ENCODE assay signal across 8 cellular contexts in the genomic region with DNA sequence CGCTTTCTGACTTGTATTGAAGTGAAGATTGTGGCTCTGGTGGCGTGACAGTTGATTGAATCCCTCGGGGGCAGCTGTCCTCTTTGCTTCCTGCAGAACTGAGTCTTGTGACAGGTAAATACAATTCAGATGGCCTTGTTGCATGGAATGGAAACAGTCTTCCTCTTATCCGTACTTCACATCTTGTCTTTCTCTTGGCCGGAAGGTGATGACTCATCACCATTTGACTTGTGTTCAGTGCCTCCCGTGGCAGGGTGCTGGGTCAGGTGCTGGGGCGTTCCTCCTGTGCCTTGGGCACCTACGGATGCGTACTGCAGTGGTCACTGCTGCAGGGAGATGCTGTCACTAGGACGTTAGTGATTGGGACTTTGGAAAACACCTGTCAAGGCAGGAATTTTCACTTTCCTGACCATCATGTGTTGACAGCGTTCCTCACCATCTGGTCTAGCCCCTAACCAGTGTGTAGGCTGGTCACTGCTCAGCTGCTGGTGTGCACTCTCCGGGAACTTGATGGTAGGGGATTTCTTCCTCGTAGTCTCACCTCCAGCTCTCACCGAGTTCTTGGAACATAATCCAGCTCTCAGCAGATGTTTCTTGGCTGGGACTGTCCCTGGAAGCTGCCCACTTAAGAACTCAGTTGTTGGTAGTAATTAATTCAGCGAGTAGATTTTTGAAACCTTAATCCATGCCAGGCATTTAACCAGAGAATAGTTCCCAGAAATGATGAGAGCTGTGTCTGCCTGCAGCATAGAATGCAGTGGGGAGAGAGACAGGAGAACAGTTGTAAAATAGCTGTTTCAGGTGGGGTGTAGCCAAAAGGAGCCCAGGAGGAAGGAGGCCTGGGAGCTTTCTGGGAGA. TPM values are rescaled to one million over a fixed set of nuclear protein-coding genes. Genes with fewer than 3 reads are reported as not detected.
DNase-seq lines count a peak whose midpoint lies in the region; ATAC-seq and TF ChIP-seq lines count a peak whose summit lies in the region.

No MANE protein-coding gene starts in this region.

- H3K9me3 ChIP-seq in HCT116 (ENCODE audit: control insufficient read depth in 1 of 2, insufficient read depth in 1 of 2, low read depth in 1 of 2, low read length in 2 of 2) (no peaks in the 10 kb centered on the region), adrenal gland (replicated peaks in 1 of 3) (no peaks in the 10 kb centered on the region), subcutaneous abdominal adipose tissue (ENCODE audit: control insufficient read depth in 5 of 5, low read length in 5 of 5) (no peaks in the 10 kb centered on the region), HAP-1 (no peaks in the 10 kb centered on the region)

- no TSS peak for BruUV-seq in HCT116 (replicated peaks; lab: Mats Ljungman, UMichigan)

- H3K9ac ChIP-seq in HCT116 (ENCODE audit: low read length) (peak overlapping the region; percentile 57), subcutaneous abdominal adipose tissue (ENCODE audit: low read length in 5 of 5) (peak overlapping the region in 3 of 5 donors; percentile 1 to 41 (median 10))

- no peak overlapping the region for H2AFZ ChIP-seq in HCT116 (ENCODE audit: low read depth, low read length, poor library complexity, severe bottlenecking)

- H4K20me1 ChIP-seq in HCT116 (ENCODE audit: insufficient read depth): no peaks in the 10 kb centered on the region

- ATAC-seq in HCT116 (peak; percentile 63), HG03095 (IDR thresholded peaks at IDR 0.05; ENCODE audit: unreplicated experiment) (no peak), GM19467 (IDR thresholded peaks at IDR 0.05; ENCODE audit: unreplicated experiment) (no peak)

- no peaks in the 10 kb centered on the region for H3K36me3 ChIP-seq in HCT116 (ENCODE audit: control insufficient read depth in 1 of 2, insufficient read depth in 2 of 2, low read length in 2 of 2)
- H3K36me3 ChIP-seq in adrenal gland (replicated peaks in 1 of 2): no peaks in the 10 kb centered on the region
- no peaks in the 10 kb centered on the region for H3K36me3 ChIP-seq in subcutaneous abdominal adipose tissue (ENCODE audit: control insufficient read depth in 5 of 5, insufficient read depth in 5 of 5, low read length in 5 of 5)
- H3K36me3 ChIP-seq in HAP-1 (replicated peaks): peaks cover 4% of the 10 kb centered on the region; the same call in 1 of the 2 replicates

- TF ChIP-seq POLR2A in HCT116 (IDR thresholded peaks at IDR 0.05; ENCODE audit: borderline replicate concordance, extremely low read depth, insufficient read depth, insufficient read length) (no peak), adrenal gland (IDR thresholded peaks at IDR 0.05) (peak in 1 of 2 donors; percentile 31), lower leg skin (IDR thresholded peaks at IDR 0.05) (no peak)

- DNase-seq in HCT116 (ENCODE audit: low read depth, low spot score) (peak; percentile 34), T-helper 1 cell (peak; percentile 50 to 87 (median 60)), adrenal gland (peak; percentile 68 to 90 (median 79)), lower leg skin (ENCODE audit: low spot score in 2 of 2) (peak; percentile 77 to 93), HAP-1 (ENCODE audit: low spot score in 2 of 2) (no peak)

- WGBS in adrenal gland, 4 donors: 46 to 62% (median 52%) methylated on average over 10 to 15 of the region's 15 CpGs
- WGBS in lower leg skin, 2 donors: 33 to 36% methylated on average over 15 of the region's 15 CpGs

- H3K4me1 ChIP-seq in HCT116 (ENCODE audit: control insufficient read depth in 1 of 2, insufficient read depth in 2 of 2, low read length in 2 of 2): peaks cover 36 to 39% of the 10 kb centered on the region in 2 experiments
- peaks cover 36 to 86% of the 10 kb centered on the region in 2 donors for H3K4me1 ChIP-seq in adrenal gland (replicated peaks in 1 of 2)
- H3K4me1 ChIP-seq in subcutaneous abdominal adipose tissue (ENCODE audit: control insufficient read depth in 5 of 5, insufficient read depth in 5 of 5, low read length in 5 of 5): peaks cover 4 to 61% (median 29%) of the 10 kb centered on the region in 5 donors
- H3K4me1 ChIP-seq in HAP-1: peaks cover 12% of the 10 kb centered on the region

- H3K4me2 ChIP-seq in HCT116 (ENCODE audit: low read length): peak overlapping the region; percentile 76

- POLR2A ChIA-PET in HCT116 (lab: Charles Lee): interaction anchor here (0.9 kb wide), 1 partner anchor 26 kb away, joined by 3 read pairs; no protein-coding TSS in a partner anchor

- H3K9me2 ChIP-seq in HCT116 (ENCODE audit: insufficient read depth): no peaks in the 10 kb centered on the region

- TF ChIP-seq RAD21 in HCT116 (IDR thresholded peaks at IDR 0.05; ENCODE audit: low read depth): no peak

- in situ Hi-C loops in HAP-1 (cut with MboI; ENCODE audit: low sequenced_read_pairs): no loop called here

- CTCF ChIA-PET in HCT116 (lab: Charles Lee): interaction anchor here (0.8 to 2.6 kb wide), 4 partner anchors 9 to 154 kb away, joined by 4 to 8 read pairs (median 4); no protein-coding TSS in a partner anchor

- peaks cover 30% of the 10 kb centered on the region for H3K79me2 ChIP-seq in HCT116 (ENCODE audit: insufficient read depth, low read length)

- H3K27ac ChIP-seq in HCT116 (ENCODE audit: low read depth, low read length) (peak overlapping the region; percentile 66), adrenal gland (peak overlapping the region; percentile 28 to 99 (median 62)), subcutaneous abdominal adipose tissue (ENCODE audit: low read depth, low read length) (peak overlapping the region; percentile 37)

- no peak for TF ChIP-seq CTCF in HCT116 (IDR thresholded peaks at IDR 0.05 in 2 of 3, conservative IDR thresholded peaks at IDR 0.05 in 1 of 3; ENCODE audit: borderline replicate concordance in 1 of 3, insufficient read depth in 1 of 3, low read depth in 2 of 3, low read length in 2 of 3)
- no peak for TF ChIP-seq CTCF in adrenal gland (IDR thresholded peaks at IDR 0.05)
- no peak for TF ChIP-seq CTCF in lower leg skin (IDR thresholded peaks at IDR 0.05)

- RAD21 ChIA-PET in HCT116 (lab: Charles Lee; ENCODE audit: low non-redundant PET in 1 of 2, low total read pairs in 2 of 2, uncharacterized antibody in 2 of 2, unreplicated experiment in 2 of 2): interaction anchor here in 1 of 2 experiments (0.6 kb wide), 1 partner anchor 48 kb away, joined by 3 read pairs; no protein-coding TSS in a partner anchor

- H3K27me3 ChIP-seq in HCT116 (ENCODE audit: insufficient read depth, low read length) (no peaks in the 10 kb centered on the region), adrenal gland (no peaks in the 10 kb centered on the region), subcutaneous abdominal adipose tissue (ENCODE audit: control insufficient read depth in 5 of 5, insufficient read depth in 4 of 5, low read length in 5 of 5) (no peaks in the 10 kb centered on the region), HAP-1 (ENCODE audit: low read depth) (no peaks in the 10 kb centered on the region)

- H3K4me3 ChIP-seq in HCT116 (replicated peaks in 1 of 2; ENCODE audit: low read depth in 1 of 2, low read length in 2 of 2): peak overlapping the region; percentile 20 to 25; a peak in 3 of 4 replicates
- H3K4me3 ChIP-seq in adrenal gland: no peak overlapping the region
- no peak overlapping the region for H3K4me3 ChIP-seq in lower leg skin (ENCODE audit: low read depth, poor library complexity, severe bottlenecking)
- peak overlapping the region in 1 of 5 donors; percentile 3 for H3K4me3 ChIP-seq in subcutaneous abdominal adipose tissue (ENCODE audit: low read depth in 1 of 5, low read length in 5 of 5)
- H3K4me3 ChIP-seq in HAP-1: no peak overlapping the region

- intact Hi-C loops in HCT116 (cut with micrococcal nuclease): loop anchor here (2.0 to 5.0 kb wide), 2 partner anchors 35 to 58 kb away; no protein-coding TSS in a partner anchor
- intact Hi-C loops in adrenal gland (cut with DNase I): no loop called here
- intact Hi-C loops in lower leg skin (cut with DNase I; ENCODE audit: low total_unique reads): no loop called here

TF ChIP-seq in HCT116, 20 proteins besides CTCF, POLR2A, EP300 and RAD21:
- TF ChIP-seq POLR2AphosphoS5 (IDR thresholded peaks at IDR 0.05; ENCODE audit: low read depth, low read length): 0 out of 2 replicates have a peak, but pooled peaks have one; percentile 14
- no peak for TF ChIP-seq EGR1 (IDR thresholded peaks at IDR 0.05; ENCODE audit: low read depth)

RNA-seq across cellular contexts. Expression of a gene that starts 7.2 kb away (rescaled TPM):
- total RNA-seq in HCT116 (2021; ENCODE audit: unreplicated experiment) (62.9 TPM), adrenal gland (100 to 1,000 TPM in 1 of 8 donors, 10 to 100 TPM in 7; 74.9 to 110 (median 84.3) TPM), lower leg skin (100 to 1,000 TPM in 1 of 4 donors, 10 to 100 TPM in 3; 54.7 to 101 (median 73.3) TPM)
- polyA plus RNA-seq in HCT116 (2012): 38.5 and 41.2 TPM in 2 replicates
- polyA plus RNA-seq in adrenal gland: 10 to 100 TPM; 24.9 to 54.0 (median 28.2) TPM

Comparison
In these comparisons a context has a peak if more than half of its experiments do, and no peak if none do; other contexts are left out.
1. DNase-seq: peak in HCT116 (single experiment), T-helper 1 cell (5 of 5), adrenal gland (7 of 7) and lower leg skin (2 of 2); none in HAP-1 (0 of 2).
2. H3K4me3 ChIP-seq: peak in HCT116 (2 of 2); none in adrenal gland (0 of 4), lower leg skin (single experiment) and HAP-1 (single experiment).
3. Peak in every context shown above with its lines, with median percentiles within 50 percentile points of each other: H3K27ac ChIP-seq.